20 cellular contexts compared by ENCODE assay signal in genomic region chr1:87432685-87433084, GRCh38.
DNase-seq lines count a peak whose midpoint lies in the region; ATAC-seq and TF ChIP-seq lines count a peak whose summit lies in the region.
"Had no signal": no experiment of that assay in that cellular context is flagged by ENCODE, and none has a peak within 500 bp of the region (broad histone marks: within the 10 kb centered on the region; RNA-seq: fewer than 3 reads in every experiment).

No MANE protein-coding gene starts in this region.

- no peak for TF ChIP-seq CTCF in SU-DHL-6 (IDR thresholded peaks at IDR 0.05; ENCODE audit: insufficient read depth, low read length, poor library complexity, severe bottlenecking)

- no peaks in the 10 kb centered on the region for H4K20me1 ChIP-seq in SU-DHL-6 (ENCODE audit: low read depth, low read length)
- H4K20me1 ChIP-seq: BLaER1 had no signal

- WGBS in right cardiac atrium: 35% methylated on average over 3 of the region's 3 CpGs
- 92% methylated on average over 3 of the region's 3 CpGs for WGBS in thymus

- H3K79me2 ChIP-seq in SU-DHL-6 (ENCODE audit: insufficient read depth, low read length): no peaks in the 10 kb centered on the region

- H3K27ac ChIP-seq in SU-DHL-6 (ENCODE audit: low read depth, low read length) (no peak overlapping the region), right cardiac atrium (ENCODE audit: low read length) (no peak overlapping the region), thymus (ENCODE audit: low read depth) (peak overlapping the region; percentile 31)
- H3K27ac ChIP-seq: 22Rv1, BLaER1, C4-2B had no signal

- H3K27me3 ChIP-seq in SU-DHL-6 (ENCODE audit: low read length) (no peaks in the 10 kb centered on the region), right cardiac atrium (ENCODE audit: control insufficient read depth, insufficient read depth) (no peaks in the 10 kb centered on the region), thymus (ENCODE audit: control insufficient read depth, insufficient read depth) (no peaks in the 10 kb centered on the region)
- H3K27me3 ChIP-seq: BLaER1 had no signal

- H3K4me1 ChIP-seq in right cardiac atrium (ENCODE audit: control insufficient read depth, insufficient read depth, low read length) (peaks cover 2% of the 10 kb centered on the region), thymus (ENCODE audit: control insufficient read depth, insufficient read depth, low read length) (no peaks in the 10 kb centered on the region)
- H3K4me1 ChIP-seq: BLaER1, Caco-2 had no signal

- ATAC-seq in Right ventricle myocardium inferior (peak; percentile 51), right cardiac atrium (peak; percentile 23 to 36), HG03135 (IDR thresholded peaks at IDR 0.05; ENCODE audit: unreplicated experiment) (no peak)
- ATAC-seq: CD8-positive, alpha-beta T cell; GM12878; GM23338; HCT116 had no signal

- H3K4me3 ChIP-seq in SU-DHL-6 (ENCODE audit: insufficient read depth, low read length, poor library complexity, severe bottlenecking) (no peak overlapping the region), right cardiac atrium (ENCODE audit: low read length) (no peak overlapping the region), thymus (ENCODE audit: low read length) (no peak overlapping the region)
- H3K4me3 ChIP-seq: BLaER1, GM12878, GM23338 had no signal

- H3K36me3 ChIP-seq in SU-DHL-6 (ENCODE audit: low read length) (no peaks in the 10 kb centered on the region), thymus (ENCODE audit: control insufficient read depth, insufficient read depth) (no peaks in the 10 kb centered on the region)
- H3K36me3 ChIP-seq: BLaER1 had no signal

- peak overlapping the region; percentile 16 for H2AFZ ChIP-seq in SU-DHL-6 (ENCODE audit: low read depth, low read length, severe bottlenecking)
- H2AFZ ChIP-seq: GM23338 had no signal

- no peaks in the 10 kb centered on the region; the same call in 1 of the 2 replicates for H3F3A ChIP-seq in SU-DHL-6 (ENCODE audit: insufficient read depth)

- H3K4me2 ChIP-seq in SU-DHL-6 (ENCODE audit: low read depth, low read length, poor library complexity, severe bottlenecking): no peak overlapping the region
- H3K4me2 ChIP-seq: BLaER1, GM23338 had no signal

- no peaks in the 10 kb centered on the region for H3K9me2 ChIP-seq in SU-DHL-6 (replicated peaks; ENCODE audit: insufficient read depth, low read length)

- no peak overlapping the region for H3K9ac ChIP-seq in SU-DHL-6 (ENCODE audit: low read length)
- H3K9ac ChIP-seq: BLaER1 had no signal

- intact Hi-C loops in Right ventricle myocardium inferior (cut with DNase I): no loop called here
- intact Hi-C loops in cardiac septum (cut with DNase I): no loop called here
- intact Hi-C loops in right cardiac atrium (cut with DNase I): no loop called here

- no peaks in the 10 kb centered on the region for H3K9me3 ChIP-seq in SU-DHL-6 (ENCODE audit: insufficient read depth, low read length)
- no peaks in the 10 kb centered on the region for H3K9me3 ChIP-seq in right cardiac atrium (ENCODE audit: control insufficient read depth, low read length)
- no peaks in the 10 kb centered on the region for H3K9me3 ChIP-seq in thymus (ENCODE audit: control insufficient read depth)
- H3K9me3 ChIP-seq: BLaER1, Caco-2 had no signal

- DNase-seq in Right ventricle myocardium inferior (ENCODE audit: missing footprints) (no peak), cardiac septum (ENCODE audit: low spot score) (no peak), right cardiac atrium (no peak), NCI-H146 treated with DMSO at 0.1 percent for 48 hours (lab: John Stamatoyannopoulos, UW; ENCODE audit: unreplicated experiment) (no peak)
- DNase-seq: Caco-2; CD4-positive, CD25-positive, alpha-beta regulatory T cell; CD8-positive, alpha-beta T cell; DMS79; EL; GDM1; H9 had no signal
